In genomic region chr7:116499168-116500070, GRCh38 we compare ENCODE assay signal across 7 cellular contexts. TPM values are rescaled to one million over a fixed set of nuclear protein-coding genes. Genes with fewer than 3 reads are reported as not detected.
DNase-seq lines count a peak whose midpoint lies in the region; ATAC-seq and TF ChIP-seq lines count a peak whose summit lies in the region.

A gene with protein sequence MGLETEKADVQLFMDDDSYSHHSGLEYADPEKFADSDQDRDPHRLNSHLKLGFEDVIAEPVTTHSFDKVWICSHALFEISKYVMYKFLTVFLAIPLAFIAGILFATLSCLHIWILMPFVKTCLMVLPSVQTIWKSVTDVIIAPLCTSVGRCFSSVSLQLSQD (plus strand): TSS chr7:116499738. CDS start chr7:116499782, 44 bp downstream.

- no peaks in the 10 kb centered on the region for H3K27me3 ChIP-seq in SK-N-SH (ENCODE audit: insufficient read depth)

- H2AFZ ChIP-seq in SK-N-SH (ENCODE audit: low read depth): peak within 1 kb of the TSS; percentile 85; the same call in 1 of the 2 replicates
- H2AFZ ChIP-seq in OCI-LY7 (ENCODE audit: low read length): no peak within 1 kb of the TSS

- TF ChIP-seq CTCF in GM12865 (IDR thresholded peaks at IDR 0.05; ENCODE audit: insufficient read depth, low read depth, low read length, missing control alignments) (no peak), SK-N-SH (IDR thresholded peaks at IDR 0.05) (no peak), OCI-LY7 (conservative IDR thresholded peaks at IDR 0.05; ENCODE audit: low read length) (no peak)

- H3K4me2 ChIP-seq in SK-N-SH (peak within 1 kb of the TSS; percentile 93), OCI-LY7 (ENCODE audit: low read length) (no peak within 1 kb of the TSS)

- H3K36me3 ChIP-seq in SK-N-SH (replicated peaks in 1 of 2; ENCODE audit: control insufficient read depth in 1 of 2, insufficient read depth in 2 of 2, low read length in 1 of 2) (peaks cover 4 to 30% of the 10 kb centered on the region in 2 experiments), OCI-LY7 (ENCODE audit: insufficient read depth, low read length) (no peaks in the 10 kb centered on the region)

- TF ChIP-seq EP300 in SK-N-SH (IDR thresholded peaks at IDR 0.05; ENCODE audit: borderline replicate concordance in 1 of 2, low read depth in 1 of 2, low read length in 1 of 2): no peak

- 7% methylated on average over 26 of the region's 85 CpGs for WGBS in SK-N-SH (ENCODE audit: low lambda C conversion rate)

- POLR2A ChIA-PET in SK-N-SH (lab: Yijun Ruan, JAX) (no interaction called here), OCI-LY7 (lab: Charles Lee) (no interaction called here)

- peak within 1 kb of the TSS; percentile 67 for H3K4me3 ChIP-seq in GM12865 (ENCODE audit: low read depth, low read length)
- H3K4me3 ChIP-seq in SK-N-SH (ENCODE audit: low read depth in 2 of 2, low read length in 1 of 2): peak within 1 kb of the TSS; percentile 68 to 95
- no peak within 1 kb of the TSS for H3K4me3 ChIP-seq in OCI-LY7 (ENCODE audit: low read depth, low read length, poor library complexity, severe bottlenecking)

- no peaks in the 10 kb centered on the region for H3K9me2 ChIP-seq in SK-N-SH
- H3K9me2 ChIP-seq in OCI-LY7 (ENCODE audit: insufficient read depth, low read length): no peaks in the 10 kb centered on the region

- H3K79me2 ChIP-seq in SK-N-SH (ENCODE audit: insufficient read depth): peaks cover 44% of the 10 kb centered on the region
- no peaks in the 10 kb centered on the region for H3K79me2 ChIP-seq in OCI-LY7 (ENCODE audit: insufficient read depth, low read depth, low read length)

- DNase-seq in GM12865 (ENCODE audit: low read depth) (peak; percentile 25), SK-N-SH (peak; percentile 64), left colon (peak; percentile 64 to 75), OCI-LY7 (ENCODE audit: low spot score) (no peak)

- CTCF ChIA-PET in SK-N-SH (lab: Yijun Ruan, JAX): interaction anchor here (1.6 kb wide), 1 partner anchor 27 kb away, joined by 5 read pairs; no protein-coding TSS in a partner anchor
- CTCF ChIA-PET in OCI-LY7 (lab: Charles Lee; ENCODE audit: unreplicated experiment): no interaction called here

- H3K9me3 Mint-ChIP-seq in dendritic cell treated with granulocyte-macrophage colony-stimulating factor and Interleukin-4, amounts not matched to agents 40 ng/mL and 50 ng/mL, for 4 days: no peaks in the 10 kb centered on the region
- H3K9me3 Mint-ChIP-seq in stimulated activated memory B cell treated with anti-CD40 and anti-IgM and Interleukin-4, amounts not matched to agents 10 μg/mL and 1 μg/mL and 100 μg/mL, for 72 hours: no peaks in the 10 kb centered on the region

- ATAC-seq in HG02642 (IDR thresholded peaks at IDR 0.05; ENCODE audit: poor library complexity, unreplicated experiment) (peak; percentile 45), left colon (peak; percentile 95)
- ATAC-seq in stimulated activated memory B cell treated with anti-CD40 and anti-IgM and Interleukin-4, amounts not matched to agents 10 μg/mL and 1 μg/mL and 100 μg/mL, for 72 hours: peak; percentile 69

- H3K4me1 ChIP-seq in SK-N-SH (ENCODE audit: control insufficient read depth in 1 of 2, insufficient read depth in 2 of 2, low read depth in 1 of 2, low read length in 1 of 2) (peaks cover 0 to 10% of the 10 kb centered on the region in 2 experiments; a peak in 3 of 4 replicates), OCI-LY7 (ENCODE audit: insufficient read depth, low read length, poor library complexity, severe bottlenecking) (no peaks in the 10 kb centered on the region)

- no peaks in the 10 kb centered on the region for H3K36me3 Mint-ChIP-seq in dendritic cell treated with granulocyte-macrophage colony-stimulating factor and Interleukin-4, amounts not matched to agents 40 ng/mL and 50 ng/mL, for 4 days (ENCODE audit: low read depth)
- no peaks in the 10 kb centered on the region for H3K36me3 Mint-ChIP-seq in stimulated activated memory B cell treated with anti-CD40 and anti-IgM and Interleukin-4, amounts not matched to agents 10 μg/mL and 1 μg/mL and 100 μg/mL, for 72 hours

- BruUV-seq in OCI-LY7 (replicated peaks; lab: Mats Ljungman, UMichigan): no TSS peak

- intact Hi-C loops in dendritic cell treated with granulocyte-macrophage colony-stimulating factor and Interleukin-4, amounts not matched to agents 40 ng/mL and 50 ng/mL, for 4 days (cut with micrococcal nuclease): no loop called here
- intact Hi-C loops in left colon (cut with DNase I, micrococcal nuclease): no loop called here
- intact Hi-C loops in OCI-LY7 (cut with micrococcal nuclease; ENCODE audit: unreplicated experiment): no loop called here

- H3K27me3 Mint-ChIP-seq in dendritic cell treated with granulocyte-macrophage colony-stimulating factor and Interleukin-4, amounts not matched to agents 40 ng/mL and 50 ng/mL, for 4 days: peaks cover 51% of the 10 kb centered on the region
- H3K27me3 Mint-ChIP-seq in stimulated activated memory B cell treated with anti-CD40 and anti-IgM and Interleukin-4, amounts not matched to agents 10 μg/mL and 1 μg/mL and 100 μg/mL, for 72 hours: peaks cover 37% of the 10 kb centered on the region

- no peak within 1 kb of the TSS for H3K27ac Mint-ChIP-seq in dendritic cell treated with granulocyte-macrophage colony-stimulating factor and Interleukin-4, amounts not matched to agents 40 ng/mL and 50 ng/mL, for 4 days
- no peak within 1 kb of the TSS for H3K27ac Mint-ChIP-seq in stimulated activated memory B cell treated with anti-CD40 and anti-IgM and Interleukin-4, amounts not matched to agents 10 μg/mL and 1 μg/mL and 100 μg/mL, for 72 hours

- H3K9me3 ChIP-seq in SK-N-SH (no peaks in the 10 kb centered on the region), OCI-LY7 (ENCODE audit: low read length) (no peaks in the 10 kb centered on the region)

- H3F3A ChIP-seq in SK-N-SH (replicated peaks; ENCODE audit: insufficient read depth): peaks cover 30% of the 10 kb centered on the region

- H3K9ac ChIP-seq in SK-N-SH: peak within 1 kb of the TSS; percentile 93

- H3K27ac ChIP-seq in SK-N-SH (ENCODE audit: low read depth in 2 of 2, low read length in 1 of 2) (peak within 1 kb of the TSS; percentile 62 to 70), OCI-LY7 (ENCODE audit: low read depth, low read length, poor library complexity, severe bottlenecking) (no peak within 1 kb of the TSS)

- H3K4me1 Mint-ChIP-seq in dendritic cell treated with granulocyte-macrophage colony-stimulating factor and Interleukin-4, amounts not matched to agents 40 ng/mL and 50 ng/mL, for 4 days (ENCODE audit: low read depth): peaks cover 12% of the 10 kb centered on the region
- peaks cover 19% of the 10 kb centered on the region for H3K4me1 Mint-ChIP-seq in stimulated activated memory B cell treated with anti-CD40 and anti-IgM and Interleukin-4, amounts not matched to agents 10 μg/mL and 1 μg/mL and 100 μg/mL, for 72 hours

- H3K4me3 Mint-ChIP-seq in dendritic cell treated with granulocyte-macrophage colony-stimulating factor and Interleukin-4, amounts not matched to agents 40 ng/mL and 50 ng/mL, for 4 days: peak within 1 kb of the TSS; percentile 73
- H3K4me3 Mint-ChIP-seq in stimulated activated memory B cell treated with anti-CD40 and anti-IgM and Interleukin-4, amounts not matched to agents 10 μg/mL and 1 μg/mL and 100 μg/mL, for 72 hours: peak within 1 kb of the TSS; percentile 73

- H4K20me1 ChIP-seq in SK-N-SH (ENCODE audit: insufficient read depth): no peaks in the 10 kb centered on the region
- no peaks in the 10 kb centered on the region for H4K20me1 ChIP-seq in OCI-LY7 (ENCODE audit: insufficient read depth, low read length)

- no peak for TF ChIP-seq RAD21 in SK-N-SH (IDR thresholded peaks at IDR 0.05; ENCODE audit: low read length)

TF ChIP-seq in SK-N-SH, 30 proteins besides CTCF, POLR2A, EP300 and RAD21 (continues in another document):
- no peak for TF ChIP-seq EZH2phosphoT487 (IDR thresholded peaks at IDR 0.05; ENCODE audit: borderline replicate concordance, low read depth)
- TF ChIP-seq, protein P1, sequence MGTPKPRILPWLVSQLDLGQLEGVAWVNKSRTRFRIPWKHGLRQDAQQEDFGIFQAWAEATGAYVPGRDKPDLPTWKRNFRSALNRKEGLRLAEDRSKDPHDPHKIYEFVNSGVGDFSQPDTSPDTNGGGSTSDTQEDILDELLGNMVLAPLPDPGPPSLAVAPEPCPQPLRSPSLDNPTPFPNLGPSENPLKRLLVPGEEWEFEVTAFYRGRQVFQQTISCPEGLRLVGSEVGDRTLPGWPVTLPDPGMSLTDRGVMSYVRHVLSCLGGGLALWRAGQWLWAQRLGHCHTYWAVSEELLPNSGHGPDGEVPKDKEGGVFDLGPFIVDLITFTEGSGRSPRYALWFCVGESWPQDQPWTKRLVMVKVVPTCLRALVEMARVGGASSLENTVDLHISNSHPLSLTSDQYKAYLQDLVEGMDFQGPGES (IDR thresholded peaks at IDR 0.05; ENCODE audit: low read depth, low read length): no peak
- TF ChIP-seq GABPA (IDR thresholded peaks at IDR 0.05; ENCODE audit: low read depth): no peak
- no peak for TF ChIP-seq MEF2A (IDR thresholded peaks at IDR 0.05; ENCODE audit: borderline replicate concordance, low read depth)
- no peak for TF ChIP-seq USF1 (IDR thresholded peaks at IDR 0.05; ENCODE audit: borderline replicate concordance, low read depth)
- TF ChIP-seq USF2 (IDR thresholded peaks at IDR 0.05; ENCODE audit: borderline replicate concordance, low read depth, low read length): no peak

RNA-seq across cellular contexts. Expression of the gene that starts here (rescaled TPM):
- 182 and 265 TPM in 2 replicates for polyA plus RNA-seq in SK-N-SH (2012; rRNA removed)
- 265 and 285 TPM in 2 replicates for polyA plus RNA-seq in SK-N-SH (2012; cell fraction: cytosol; rRNA removed)
- polyA plus RNA-seq in SK-N-SH (2012; cell fraction: nucleus; rRNA removed): 58.7 and 83.4 TPM in 2 replicates
- total RNA-seq in left colon: 10 to 100 TPM in 1 of 2 donors, 1 to 10 TPM in 1; 8.9 to 16.1 TPM
- total RNA-seq in OCI-LY7 (2014; rRNA removed; shearing (Covaris generic)): not detected in 2 replicates
- total RNA-seq in OCI-LY7 (2022): not detected in 2 replicates

Comparison
In these comparisons a context has a peak if more than half of its experiments do, and no peak if none do; other contexts are left out.
1. RNA of the gene that starts here (total RNA-seq): 8.9 to 16.1 TPM in left colon; not detected in OCI-LY7; every median in the first group is over 4 times any median in the second.
2. ATAC-seq: peak in every context shown above with its lines; median percentile 95 in left colon; 69 in stimulated activated memory B cell treated with anti-CD40 and anti-IgM and Interleukin-4, amounts not matched to agents 10 μg/mL and 1 μg/mL and 100 μg/mL, for 72 hours; 45 in HG02642.